ENCODE assay signal across 1 cellular context in the genomic region with DNA sequence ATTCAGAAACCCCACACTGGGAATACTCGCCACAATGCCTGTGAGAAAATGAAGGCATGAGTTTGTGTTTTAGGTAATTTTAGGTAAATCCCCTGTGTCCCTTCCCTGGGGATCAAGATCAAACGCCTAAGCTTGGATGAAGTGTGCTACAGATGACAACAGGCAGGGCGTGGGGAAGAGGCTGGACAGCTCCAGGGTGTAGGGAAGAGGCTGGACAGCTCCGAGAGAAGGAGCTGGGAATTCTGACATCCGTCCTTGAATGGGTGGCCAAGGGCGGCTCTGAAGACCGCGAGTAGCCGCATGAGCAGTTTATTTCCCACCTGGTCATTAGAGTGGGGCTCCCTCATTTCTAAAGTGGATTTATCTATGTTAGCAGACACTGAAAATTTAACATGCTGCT.
A peak's percentile ranks its signal among the peaks of the same experiment; 100 is the strongest.
TF ChIP-seq lines count a peak whose summit lies in the region.

No MANE protein-coding gene starts in this region.

TF ChIP-seq in H1, 55 proteins besides CTCF, POLR2A, EP300 and RAD21 (continued from another document):
- TF ChIP-seq CTBP2 (IDR thresholded peaks at IDR 0.05; ENCODE audit: borderline replicate concordance, insufficient read depth, insufficient read length, low read length) = no peak
- no peak for TF ChIP-seq E2F6 (IDR thresholded peaks at IDR 0.05)
- peak; percentile 78 to 87 for TF ChIP-seq SIN3A (conservative IDR thresholded peaks at IDR 0.05 in 1 of 2, IDR thresholded peaks at IDR 0.05 in 1 of 2; ENCODE audit: low read depth in 1 of 2, low read length in 2 of 2)
TF ChIP-seq in H1: peak in this region for 1.
